1 cellular context compared by ENCODE assay signal in genomic region chr2:237591021-237591370, GRCh38.
TF ChIP-seq lines count a peak whose summit lies in the region.

No MANE protein-coding gene starts in this region.

TF ChIP-seq in HCT116, 20 proteins besides CTCF, POLR2A, EP300 and RAD21 (continued from another document):
- no peak for TF ChIP-seq ZBTB33 (IDR thresholded peaks at IDR 0.05; ENCODE audit: extremely low read depth, insufficient replicate concordance, low read length)
- peak; percentile 48; the same call in 1 of the 2 replicates for TF ChIP-seq SP1 (IDR thresholded peaks at IDR 0.05; ENCODE audit: low read depth)
- TF ChIP-seq FOSL1 (IDR thresholded peaks at IDR 0.05; ENCODE audit: low read depth): no peak
- no peak for TF ChIP-seq ZFX (IDR thresholded peaks at IDR 0.05)
- peak; percentile 79 for TF ChIP-seq POLR2AphosphoS5 (IDR thresholded peaks at IDR 0.05; ENCODE audit: low read depth, low read length)
- TF ChIP-seq MAX (IDR thresholded peaks at IDR 0.05): peak; percentile 89
